8 cellular contexts compared by ENCODE assay signal in the genomic region with DNA sequence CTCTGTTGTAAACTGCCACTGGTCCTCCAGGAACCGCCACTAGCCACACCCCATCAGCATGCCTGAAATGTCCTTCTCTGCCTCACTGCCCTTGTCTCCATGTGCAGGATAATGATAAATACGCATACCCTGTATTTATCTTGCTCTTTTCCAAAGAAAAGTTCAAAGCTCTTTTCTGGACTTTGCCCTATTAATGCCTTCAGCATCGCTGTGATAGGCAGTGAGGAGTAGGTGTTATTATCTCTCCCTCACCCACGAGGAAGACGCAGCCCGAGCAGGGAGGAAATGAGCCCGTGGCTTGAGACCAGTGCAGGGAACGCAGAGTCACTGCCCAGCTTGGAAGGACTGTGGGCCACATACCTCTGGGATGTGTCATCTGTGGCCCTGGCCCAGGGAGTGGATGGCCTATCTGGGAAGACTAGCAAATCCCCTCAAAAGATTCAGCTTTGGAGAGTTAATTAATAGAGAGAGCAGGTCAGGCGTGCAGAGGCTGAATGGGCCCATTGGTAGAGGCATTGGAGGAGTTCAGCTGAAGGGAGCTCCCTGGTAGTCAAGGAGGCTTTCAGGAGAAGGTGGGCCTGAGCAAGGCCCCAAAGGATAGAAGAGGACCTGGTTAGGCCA. TPM values are rescaled to one million over a fixed set of nuclear protein-coding genes. Genes with fewer than 3 reads are reported as not detected.
DNase-seq lines count a peak whose midpoint lies in the region; ATAC-seq and TF ChIP-seq lines count a peak whose summit lies in the region.

No MANE protein-coding gene starts in this region.

- RAD21 ChIA-PET in HCT116 (lab: Charles Lee; ENCODE audit: low non-redundant PET in 1 of 2, low total read pairs in 2 of 2, uncharacterized antibody in 2 of 2, unreplicated experiment in 2 of 2): no interaction called here

- peaks cover 34 to 49% of the 10 kb centered on the region in 2 donors for H3K4me1 Mint-ChIP-seq in stimulated activated naive B cell treated with anti-CD40 and anti-IgM and Interleukin-4, amounts not matched to agents 10 μg/mL and 1 μg/mL and 100 μg/mL, for 72 hours

- H3K79me2 ChIP-seq in HCT116 (ENCODE audit: insufficient read depth, low read length): no peaks in the 10 kb centered on the region

- H3K36me3 Mint-ChIP-seq in stimulated activated naive B cell treated with anti-CD40 and anti-IgM and Interleukin-4, amounts not matched to agents 10 μg/mL and 1 μg/mL and 100 μg/mL, for 72 hours: peaks cover 59 to 70% of the 10 kb centered on the region in 2 donors

- H3K9me3 ChIP-seq in HCT116 (ENCODE audit: control insufficient read depth in 1 of 2, insufficient read depth in 1 of 2, low read depth in 1 of 2, low read length in 2 of 2): no peaks in the 10 kb centered on the region
- no peaks in the 10 kb centered on the region for H3K9me3 ChIP-seq in adipocyte (ENCODE audit: control insufficient read depth, low read length)

- no peaks in the 10 kb centered on the region for H3K9me2 ChIP-seq in HCT116 (ENCODE audit: insufficient read depth)

- H3K4me3 ChIP-seq in HCT116 (replicated peaks in 1 of 2; ENCODE audit: low read depth in 1 of 2, low read length in 2 of 2): peak overlapping the region in 1 of 2 experiments; percentile 23; a peak in 2 of 4 replicates
- H3K4me3 ChIP-seq in adipocyte (ENCODE audit: low read length): peak overlapping the region; percentile 53

- H3K4me2 ChIP-seq in HCT116 (ENCODE audit: low read length): peak overlapping the region; percentile 73

- H3K4me3 Mint-ChIP-seq in stimulated activated naive B cell treated with anti-CD40 and anti-IgM and Interleukin-4, amounts not matched to agents 10 μg/mL and 1 μg/mL and 100 μg/mL, for 72 hours: no peak overlapping the region

- CTCF ChIA-PET in HCT116 (lab: Charles Lee): no interaction called here

- ATAC-seq in HCT116 (peak; percentile 95), HG03045 (IDR thresholded peaks at IDR 0.05; ENCODE audit: unreplicated experiment) (no peak), HG02870 (IDR thresholded peaks at IDR 0.05; ENCODE audit: unreplicated experiment) (no peak)
- ATAC-seq in stimulated activated naive B cell treated with anti-CD40 and anti-IgM and Interleukin-4, amounts not matched to agents 10 μg/mL and 1 μg/mL and 100 μg/mL, for 72 hours (replicated peaks): no peak

- H3K9ac ChIP-seq in HCT116 (ENCODE audit: low read length) (peak overlapping the region; percentile 45), adipocyte (ENCODE audit: low read length) (peak overlapping the region; percentile 52)

- peaks cover 2 to 8% of the 10 kb centered on the region in 2 experiments; a peak in 3 of 4 replicates for H3K36me3 ChIP-seq in HCT116 (ENCODE audit: control insufficient read depth in 1 of 2, insufficient read depth in 2 of 2, low read length in 2 of 2)
- H3K36me3 ChIP-seq in adipocyte (ENCODE audit: control insufficient read depth, insufficient read depth, low read length, severe bottlenecking): peaks cover 68% of the 10 kb centered on the region

- H3K27me3 ChIP-seq in HCT116 (ENCODE audit: insufficient read depth, low read length) (no peaks in the 10 kb centered on the region), adipocyte (replicated peaks; ENCODE audit: control insufficient read depth, insufficient read depth, low read length) (no peaks in the 10 kb centered on the region)

- H3K4me1 ChIP-seq in HCT116 (ENCODE audit: control insufficient read depth in 1 of 2, insufficient read depth in 2 of 2, low read length in 2 of 2) (peaks cover 24 to 25% of the 10 kb centered on the region in 2 experiments), adipocyte (ENCODE audit: control insufficient read depth, insufficient read depth, low read length) (peaks cover 40% of the 10 kb centered on the region)

- TF ChIP-seq CTCF in HCT116 (IDR thresholded peaks at IDR 0.05 in 2 of 3, conservative IDR thresholded peaks at IDR 0.05 in 1 of 3; ENCODE audit: borderline replicate concordance in 1 of 3, insufficient read depth in 1 of 3, low read depth in 2 of 3, low read length in 2 of 3): no peak

- TF ChIP-seq RAD21 in HCT116 (IDR thresholded peaks at IDR 0.05; ENCODE audit: low read depth): no peak

- no peaks in the 10 kb centered on the region for H3K9me3 Mint-ChIP-seq in stimulated activated naive B cell treated with anti-CD40 and anti-IgM and Interleukin-4, amounts not matched to agents 10 μg/mL and 1 μg/mL and 100 μg/mL, for 72 hours

- no TSS peak for BruUV-seq in HCT116 (replicated peaks; lab: Mats Ljungman, UMichigan)

- H3K27me3 Mint-ChIP-seq in stimulated activated naive B cell treated with anti-CD40 and anti-IgM and Interleukin-4, amounts not matched to agents 10 μg/mL and 1 μg/mL and 100 μg/mL, for 72 hours: no peaks in the 10 kb centered on the region

- H4K20me1 ChIP-seq in HCT116 (ENCODE audit: insufficient read depth): no peaks in the 10 kb centered on the region

- peak overlapping the region; percentile 28 for H3K27ac Mint-ChIP-seq in stimulated activated naive B cell treated with anti-CD40 and anti-IgM and Interleukin-4, amounts not matched to agents 10 μg/mL and 1 μg/mL and 100 μg/mL, for 72 hours

- intact Hi-C loops in HCT116 (cut with micrococcal nuclease): no loop called here

- TF ChIP-seq POLR2A in HCT116 (IDR thresholded peaks at IDR 0.05; ENCODE audit: borderline replicate concordance, extremely low read depth, insufficient read depth, insufficient read length): no peak

- H2AFZ ChIP-seq in HCT116 (ENCODE audit: low read depth, low read length, poor library complexity, severe bottlenecking): no peak overlapping the region

- POLR2A ChIA-PET in HCT116 (lab: Charles Lee): no interaction called here

- DNase-seq in HCT116 (ENCODE audit: low read depth, low spot score) (no peak), adipocyte (ENCODE audit: low read depth) (peak; percentile 81), iris pigment epithelial cell (ENCODE audit: low read depth) (peak; percentile 89), HUDEP-2 (lab: John Stamatoyannopoulos, UW; ENCODE audit: unreplicated experiment in 76 of 76) (no peak)
- DNase-seq in stimulated activated naive B cell treated with anti-CD40 and anti-IgM and Interleukin-4, amounts not matched to agents 10 μg/mL and 1 μg/mL and 100 μg/mL, for 72 hours: no peak
- no peak for DNase-seq in stimulated activated CD4-positive, alpha-beta T cell treated with anti-CD3 and anti-CD28 coated beads, Interleukin-1b, Interleukin-23, amount 100 ng/mL, for 48 hours

- H3K27ac ChIP-seq in HCT116 (ENCODE audit: low read depth, low read length): peak overlapping the region; percentile 81

TF ChIP-seq in HCT116, 20 proteins besides CTCF, POLR2A, EP300 and RAD21:
- TF ChIP-seq SP1 (IDR thresholded peaks at IDR 0.05; ENCODE audit: low read depth) (peak; percentile 39), FOSL1 (IDR thresholded peaks at IDR 0.05; ENCODE audit: low read depth) (peak; percentile 71), TCF7L2 (IDR thresholded peaks at IDR 0.05; ENCODE audit: borderline replicate concordance, extremely low read depth, insufficient read depth, insufficient read length) (no peak), SIN3A (IDR thresholded peaks at IDR 0.05; ENCODE audit: low read depth) (no peak), SRF (IDR thresholded peaks at IDR 0.05; ENCODE audit: low read depth) (no peak), JUND (IDR thresholded peaks at IDR 0.05) (peak; percentile 71), EGR1 (IDR thresholded peaks at IDR 0.05; ENCODE audit: low read depth) (no peak), ZFX (IDR thresholded peaks at IDR 0.05) (0 out of 2 replicates have a peak, but pooled peaks have one; percentile 19)
- TF ChIP-seq, protein P1, sequence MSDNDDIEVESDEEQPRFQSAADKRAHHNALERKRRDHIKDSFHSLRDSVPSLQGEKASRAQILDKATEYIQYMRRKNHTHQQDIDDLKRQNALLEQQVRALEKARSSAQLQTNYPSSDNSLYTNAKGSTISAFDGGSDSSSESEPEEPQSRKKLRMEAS (IDR thresholded peaks at IDR 0.05): peak; percentile 41; the same call in 1 of the 2 replicates

RNA-seq across cellular contexts. Expression of gene TTC7A, which starts 14.0 kb away (rescaled TPM):
- total RNA-seq in HCT116 (2021; ENCODE audit: unreplicated experiment): 17.7 TPM
- polyA plus RNA-seq in HCT116 (2012): 15.1 and 15.3 TPM in 2 replicates

RNA-seq across cellular contexts. Expression of gene MCFD2, which starts 39.5 kb away (rescaled TPM):
- total RNA-seq in HCT116 (2021; ENCODE audit: unreplicated experiment): 73.9 TPM
- polyA plus RNA-seq in HCT116 (2012): 57.7 and 60.5 TPM in 2 replicates

Comparison
In these comparisons a context has a peak if more than half of its experiments do, and no peak if none do; other contexts are left out.
1. DNase-seq: peak in adipocyte (single experiment) and iris pigment epithelial cell (single experiment); none in HCT116 (single experiment), stimulated activated naive B cell treated with anti-CD40 and anti-IgM and Interleukin-4, amounts not matched to agents 10 μg/mL and 1 μg/mL and 100 μg/mL, for 72 hours (single experiment), stimulated activated CD4-positive, alpha-beta T cell treated with anti-CD3 and anti-CD28 coated beads, Interleukin-1b, Interleukin-23, amount 100 ng/mL, for 48 hours (single experiment) and HUDEP-2 (0 of 76).